In genomic region chr19:41435376-41435775, GRCh38 we compare ENCODE assay signal across 21 cellular contexts. TPM values are rescaled to one million over a fixed set of nuclear protein-coding genes. Genes with fewer than 3 reads are reported as not detected.
"Had no signal": no experiment of that assay in that cellular context is flagged by ENCODE, and none has a peak within 500 bp of the region (broad histone marks: within the 10 kb centered on the region; RNA-seq: fewer than 3 reads in every experiment).

No MANE protein-coding gene starts in this region.

RNA-seq across cellular contexts. Expression of gene ERICH4, which starts 7.6 kb away (rescaled TPM):
- total RNA-seq: naive thymus-derived CD8-positive, alpha-beta T cell; natural killer cell treated with Interleukin-12 subunit alpha and Interleukin-12 subunit beta and Interleukin-15 and Interleukin-18, amount 100 ng/mL, for 72 hours; neural crest cell; omental fat pad; osteocyte; pancreas; progenitor cell of endocrine pancreas; psoas muscle; renal cortical epithelial cell; right cardiac atrium; sciatic nerve; smooth muscle cell; stomach; subcutaneous adipose tissue; temporal lobe; thoracic aorta; thyroid gland; tibial nerve; upper lobe of left lung; urinary bladder; uterus had no signal
- polyA plus RNA-seq: naive thymus-derived CD8-positive, alpha-beta T cell; pancreas; right cardiac atrium; smooth muscle cell; stomach; urinary bladder had no signal
